Comparison of ENCODE assay signal across 1 cellular context in genomic region chr11:19938051-19938856, GRCh38.
TF ChIP-seq lines count a peak whose summit lies in the region.

No MANE protein-coding gene starts in this region.

TF ChIP-seq in GM23338, 12 proteins besides CTCF, POLR2A, EP300 and RAD21 (continued from another document):
- TF ChIP-seq REST (IDR thresholded peaks at IDR 0.05; ENCODE audit: unreplicated experiment) (no peak), ZNF331 (CRISPR knock-in tag; IDR thresholded peaks at IDR 0.05; ENCODE audit: low read depth) (no peak), EZH2 (IDR thresholded peaks at IDR 0.05; ENCODE audit: low read depth, unreplicated experiment) (no peak), STAT1 (IDR thresholded peaks at IDR 0.05; ENCODE audit: unreplicated experiment) (no peak), NANOG (IDR thresholded peaks at IDR 0.05; ENCODE audit: borderline replicate concordance) (no peak)
TF ChIP-seq in GM23338: peak in this region for 0.
